32 cellular contexts compared by ENCODE assay signal in the genomic region with DNA sequence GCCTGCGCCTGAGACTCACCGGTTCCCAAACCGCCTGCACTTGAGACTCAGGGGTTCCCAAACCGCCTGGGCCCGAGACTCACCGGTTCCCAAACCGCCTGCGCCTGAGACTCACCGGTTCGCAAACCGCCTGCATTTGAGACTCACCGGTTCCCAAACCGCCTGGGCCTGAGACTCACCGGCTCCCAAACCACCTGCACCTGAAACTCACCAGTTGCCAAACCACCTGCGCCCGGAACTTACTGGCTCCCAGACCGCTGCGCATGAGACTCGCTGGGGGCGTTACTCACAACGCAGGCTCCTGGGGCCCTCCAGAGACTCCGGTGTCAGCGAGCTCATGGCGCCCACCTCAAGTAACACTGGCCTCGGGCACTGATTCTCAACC.
"Had no signal": no experiment of that assay in that cellular context is flagged by ENCODE, and none has a peak within 500 bp of the region (broad histone marks: within the 10 kb centered on the region; RNA-seq: fewer than 3 reads in every experiment).

No MANE protein-coding gene starts in this region.

- H3K4me1 ChIP-seq: colonic mucosa had no signal

- H3K27ac Mint-ChIP-seq: activated CD4-positive, alpha-beta memory T cell treated with anti-CD3 and anti-CD28 coated beads, Interleukin-2, amount 10 ng/mL, durations not matched to agents 7 days and 5 days; activated CD4-positive, alpha-beta T cell treated with anti-CD3 and anti-CD28 coated beads, Interleukin-2, amount 10 ng/mL, durations not matched to agents 7 days and 5 days; activated naive CD4-positive, alpha-beta T cell treated with anti-CD3 and anti-CD28 coated beads, Interleukin-2, amount 10 ng/mL, durations not matched to agents 7 days and 5 days; activated naive CD4-positive, alpha-beta T cell treated with anti-CD3 and anti-CD28 coated beads, Interleukin-2, amount 50 U/mL, for 72 hours; activated naive CD8-positive, alpha-beta T cell treated with anti-CD3 and anti-CD28 coated beads, Interleukin-2, amount 10 ng/mL, durations not matched to agents 7 days and 5 days; activated T-cell treated with anti-CD3 and anti-CD28 coated beads, Interleukin-2, amount 50 U/mL, for 24 hours; activated T-cell treated with anti-CD3 and anti-CD28 coated beads, Interleukin-2, amount 50 U/mL, for 72 hours; T-helper 17 cell; T-helper 2 cell treated with Interferon-gamma antibody and Interleukin-4, amounts not matched to agents 5 μg/mL and 100 μg/mL, for 36 hours had no signal

- H3K4me1 Mint-ChIP-seq: activated CD4-positive, alpha-beta T cell treated with anti-CD3 and anti-CD28 coated beads, Interleukin-2, amount 10 ng/mL, durations not matched to agents 7 days and 5 days; activated naive CD4-positive, alpha-beta T cell treated with anti-CD3 and anti-CD28 coated beads, Interleukin-2, amount 10 ng/mL, durations not matched to agents 7 days and 5 days; activated naive CD8-positive, alpha-beta T cell treated with anti-CD3 and anti-CD28 coated beads, Interleukin-2, amount 10 ng/mL, durations not matched to agents 7 days and 5 days; T-helper 17 cell had no signal

- H3K9me3 Mint-ChIP-seq: activated CD4-positive, alpha-beta memory T cell treated with anti-CD3 and anti-CD28 coated beads, Interleukin-2, amount 10 ng/mL, durations not matched to agents 7 days and 5 days; activated CD4-positive, alpha-beta T cell treated with anti-CD3 and anti-CD28 coated beads, Interleukin-2, amount 10 ng/mL, durations not matched to agents 7 days and 5 days; activated naive CD4-positive, alpha-beta T cell treated with anti-CD3 and anti-CD28 coated beads, Interleukin-2, amount 10 ng/mL, durations not matched to agents 7 days and 5 days; activated naive CD4-positive, alpha-beta T cell treated with anti-CD3 and anti-CD28 coated beads, Interleukin-2, amount 50 U/mL, for 72 hours; activated naive CD8-positive, alpha-beta T cell treated with anti-CD3 and anti-CD28 coated beads, Interleukin-2, amount 10 ng/mL, durations not matched to agents 7 days and 5 days; activated T-cell treated with anti-CD3 and anti-CD28 coated beads, Interleukin-2, amount 50 U/mL, for 24 hours; activated T-cell treated with anti-CD3 and anti-CD28 coated beads, Interleukin-2, amount 50 U/mL, for 72 hours; T-helper 2 cell treated with Interferon-gamma antibody and Interleukin-4, amounts not matched to agents 5 μg/mL and 100 μg/mL, for 36 hours had no signal

- H3K9me3 ChIP-seq: breast epithelium, colonic mucosa, esophagus squamous epithelium, gastroesophageal sphincter, heart right ventricle had no signal

- DNase-seq: activated CD4-positive, alpha-beta memory T cell treated with anti-CD3 and anti-CD28 coated beads, Interleukin-2, amount 10 ng/mL, durations not matched to agents 7 days and 5 days; activated CD4-positive, alpha-beta T cell treated with anti-CD3 and anti-CD28 coated beads for 1 hour; activated CD4-positive, alpha-beta T cell treated with anti-CD3 and anti-CD28 coated beads for 4 hours; activated CD4-positive, alpha-beta T cell treated with anti-CD3 and anti-CD28 coated beads, Interleukin-2, amount 10 ng/mL, durations not matched to agents 7 days and 5 days; activated CD4-positive, alpha-beta T cell treated with anti-CD3 and anti-CD28 coated beads, Interleukin-2, amount 50 U/mL, for 4 hours; activated CD8-positive, alpha-beta memory T cell treated with anti-CD3 and anti-CD28 coated beads, Interleukin-2, amount 50 U/mL, for 48 hours; activated gamma-delta T cell; activated naive CD4-positive, alpha-beta T cell; activated naive CD4-positive, alpha-beta T cell treated with anti-CD3 and anti-CD28 coated beads, Interleukin-2, amount 10 ng/mL, durations not matched to agents 7 days and 5 days; activated naive CD8-positive, alpha-beta T cell treated with anti-CD3 and anti-CD28 coated beads, Interleukin-2, amount 10 ng/mL, durations not matched to agents 7 days and 5 days; activated T-cell treated with anti-CD3 and anti-CD28 coated beads for 4 hours; activated T-cell treated with anti-CD3 and anti-CD28 coated beads, Interleukin-2, amount 50 U/mL, for 24 hours; activated T-cell treated with anti-CD3 and anti-CD28 coated beads, Interleukin-2, amount 50 U/mL, for 72 hours; anterior cingulate cortex; central memory CD4-positive, alpha-beta T cell; cerebellar nuclear complex; colonic mucosa; effector CD8-positive, alpha-beta T cell; esophagus squamous epithelium; heart right ventricle; T-helper 17 cell; T1000 had no signal

- FAIRE-seq: endometrium, endothelial cell of umbilical vein had no signal

- H3K79me2 ChIP-seq: hepatocyte had no signal

- H2AFZ ChIP-seq: hepatocyte had no signal

- H3K4me3 ChIP-seq: breast epithelium, cardiac muscle cell, colonic mucosa, esophagus squamous epithelium, gastroesophageal sphincter, heart right ventricle, hepatocyte had no signal

- H3K27me3 Mint-ChIP-seq: activated CD4-positive, alpha-beta T cell treated with anti-CD3 and anti-CD28 coated beads, Interleukin-2, amount 10 ng/mL, durations not matched to agents 7 days and 5 days; activated naive CD4-positive, alpha-beta T cell treated with anti-CD3 and anti-CD28 coated beads, Interleukin-2, amount 10 ng/mL, durations not matched to agents 7 days and 5 days had no signal

- ATAC-seq: activated naive CD4-positive, alpha-beta T cell treated with anti-CD3 and anti-CD28 coated beads, Interleukin-2, amount 50 U/mL, for 72 hours; activated T-cell treated with anti-CD3 and anti-CD28 coated beads, Interleukin-2, amount 50 U/mL, for 72 hours; gastroesophageal sphincter; heart right ventricle; T-helper 17 cell had no signal

- H3K36me3 Mint-ChIP-seq: activated naive CD4-positive, alpha-beta T cell treated with anti-CD3 and anti-CD28 coated beads, Interleukin-2, amount 10 ng/mL, durations not matched to agents 7 days and 5 days; activated naive CD4-positive, alpha-beta T cell treated with anti-CD3 and anti-CD28 coated beads, Interleukin-2, amount 50 U/mL, for 72 hours; activated naive CD8-positive, alpha-beta T cell treated with anti-CD3 and anti-CD28 coated beads, Interleukin-2, amount 10 ng/mL, durations not matched to agents 7 days and 5 days; brain had no signal

- H3K4me2 ChIP-seq: hepatocyte had no signal

- H3K27me3 ChIP-seq: breast epithelium, cardiac muscle cell, colonic mucosa, gastroesophageal sphincter, hepatocyte had no signal

- H3K4me3 Mint-ChIP-seq: activated CD4-positive, alpha-beta memory T cell treated with anti-CD3 and anti-CD28 coated beads, Interleukin-2, amount 10 ng/mL, durations not matched to agents 7 days and 5 days; activated CD4-positive, alpha-beta T cell treated with anti-CD3 and anti-CD28 coated beads, Interleukin-2, amount 10 ng/mL, durations not matched to agents 7 days and 5 days; activated naive CD4-positive, alpha-beta T cell treated with anti-CD3 and anti-CD28 coated beads, Interleukin-2, amount 10 ng/mL, durations not matched to agents 7 days and 5 days; activated naive CD8-positive, alpha-beta T cell treated with anti-CD3 and anti-CD28 coated beads, Interleukin-2, amount 10 ng/mL, durations not matched to agents 7 days and 5 days; activated T-cell treated with anti-CD3 and anti-CD28 coated beads, Interleukin-2, amount 50 U/mL, for 24 hours; activated T-cell treated with anti-CD3 and anti-CD28 coated beads, Interleukin-2, amount 50 U/mL, for 72 hours; brain; T-helper 17 cell; T-helper 2 cell treated with Interferon-gamma antibody and Interleukin-4, amounts not matched to agents 5 μg/mL and 100 μg/mL, for 36 hours had no signal

- H3K36me3 ChIP-seq: breast epithelium, cardiac muscle cell, colonic mucosa, esophagus squamous epithelium, gastroesophageal sphincter, heart right ventricle had no signal

- H3K27ac ChIP-seq: breast epithelium, cardiac muscle cell, colonic mucosa, epithelial cell of prostate, esophagus squamous epithelium, gastroesophageal sphincter, heart right ventricle, hepatocyte had no signal
